In genomic region chr15:90030376-90030775, GRCh38 we compare ENCODE assay signal across 15 cellular contexts. TPM values are rescaled to one million over a fixed set of nuclear protein-coding genes. Genes with fewer than 3 reads are reported as not detected.
A peak's percentile ranks its signal among the peaks of the same experiment; 100 is the strongest.
DNase-seq lines count a peak whose midpoint lies in the region; ATAC-seq and TF ChIP-seq lines count a peak whose summit lies in the region.
"Had no signal": no experiment of that assay in that cellular context is flagged by ENCODE, and none has a peak within 500 bp of the region (broad histone marks: within the 10 kb centered on the region; RNA-seq: fewer than 3 reads in every experiment).

No MANE protein-coding gene starts in this region.

- peak overlapping the region; percentile 34 for H3K4me3 Mint-ChIP-seq in natural killer cell treated with Interleukin-12 subunit alpha and Interleukin-12 subunit beta and Interleukin-15 and Interleukin-18, amount 100 ng/mL, for 72 hours

- no peaks in the 10 kb centered on the region for H3K9me3 Mint-ChIP-seq in natural killer cell treated with Interleukin-12 subunit alpha and Interleukin-12 subunit beta and Interleukin-15 and Interleukin-18, amount 100 ng/mL, for 72 hours
- H3K9me3 Mint-ChIP-seq: activated B cell treated with CpG ODN at 0.5 μM for 24 hours; effector memory CD8-positive, alpha-beta T cell had no signal

- H3K4me3 ChIP-seq in ACC112 (ENCODE audit: low read depth, low read length) (no peak overlapping the region), HL-60 (replicated peaks; ENCODE audit: insufficient read depth, low read length) (no peak overlapping the region), coronary artery (no peak overlapping the region), mesendoderm (ENCODE audit: low read length) (no peak overlapping the region)

- H4K8ac ChIP-seq in mesendoderm (ENCODE audit: low read depth, low read length) = no peak overlapping the region

- no peak overlapping the region for H3K9ac ChIP-seq in mesendoderm (ENCODE audit: low read length)

- WGBS in mesendoderm (ENCODE audit: extremely low coverage, insufficient coverage, low lambda C conversion rate) = no CpG with 5 or more reads among the region's 8 CpGs

- in situ Hi-C loops in G401 (cut with HindIII; ENCODE audit: low sequenced_read_pairs) = no loop called here

- H3K36me3 Mint-ChIP-seq in natural killer cell treated with Interleukin-12 subunit alpha and Interleukin-12 subunit beta and Interleukin-15 and Interleukin-18, amount 100 ng/mL, for 72 hours = no peaks in the 10 kb centered on the region

- DNase-seq in HL-60 (ENCODE audit: low read depth in 1 of 2, low spot score in 1 of 2) (no peak), coronary artery (ENCODE audit: low spot score) (peak; percentile 40), NCI-H1436 treated with DMSO at 0.1 percent for 48 hours (lab: John Stamatoyannopoulos, UW) (no peak), hypothalamus (lab: John Stamatoyannopoulos, UW) (no peak), mesendoderm (no peak), G401 (ENCODE audit: low spot score) (no peak)
- no peak for DNase-seq in natural killer cell treated with Interleukin-12 subunit alpha and Interleukin-12 subunit beta and Interleukin-15 and Interleukin-18, amount 100 ng/mL, for 72 hours (ENCODE audit: low spot score)
- DNase-seq: activated B cell treated with CpG ODN at 0.5 μM for 24 hours; activated CD8-positive, alpha-beta memory T cell treated with anti-CD3 and anti-CD28 coated beads for 24 hours; central memory CD4-positive, alpha-beta T cell; effector memory CD8-positive, alpha-beta T cell; NCI-H2029 treated with DMSO at 0.1 percent for 48 hours; stimulated activated naive CD4-positive, alpha-beta T cell; trophoblast cell had no signal

- H3K36me3 ChIP-seq in ACC112 (ENCODE audit: insufficient read depth, low read length) (0 out of 2 replicates have a peak, but pooled peaks cover 3% of the 10 kb centered on the region), mesendoderm (ENCODE audit: control insufficient read depth, insufficient read depth, low read length) (peaks cover 1% of the 10 kb centered on the region)

- ATAC-seq in natural killer cell treated with Interleukin-12 subunit alpha and Interleukin-12 subunit beta and Interleukin-15 and Interleukin-18, amount 100 ng/mL, for 72 hours = no peak
- ATAC-seq: effector memory CD8-positive, alpha-beta T cell had no signal

- H3K56ac ChIP-seq in mesendoderm (ENCODE audit: low read length) = no peak overlapping the region

- H3K27ac ChIP-seq in ACC112 (ENCODE audit: low read depth, low read length) = peak overlapping the region; percentile 88
- H3K27ac ChIP-seq in HL-60 (replicated peaks) = peak overlapping the region; percentile 86
- H3K27ac ChIP-seq in coronary artery = no peak overlapping the region
- H3K27ac ChIP-seq in mesendoderm (ENCODE audit: low read depth, low read length) = no peak overlapping the region

- H3K79me1 ChIP-seq in mesendoderm (ENCODE audit: low read length) = peaks cover 27% of the 10 kb centered on the region

- H3K79me2 ChIP-seq in ACC112 (ENCODE audit: control insufficient read depth, insufficient read depth, low read length, unreplicated experiment) (peaks cover 25% of the 10 kb centered on the region), mesendoderm (ENCODE audit: control insufficient read depth, insufficient read depth, low read length) (peaks cover 29% of the 10 kb centered on the region)

- no peak overlapping the region for H2BK5ac ChIP-seq in mesendoderm (ENCODE audit: low read length)

- peak overlapping the region; percentile 57 to 80 for H3K27ac Mint-ChIP-seq in natural killer cell treated with Interleukin-12 subunit alpha and Interleukin-12 subunit beta and Interleukin-15 and Interleukin-18, amount 100 ng/mL, for 72 hours

- no peak overlapping the region for H2BK15ac ChIP-seq in mesendoderm (replicated peaks; ENCODE audit: low read depth)

- no peaks in the 10 kb centered on the region for H3K27me3 ChIP-seq in ACC112 (ENCODE audit: insufficient read depth, low read length)
- H3K27me3 ChIP-seq in HL-60 (ENCODE audit: insufficient read depth, poor library complexity, severe bottlenecking) = no peaks in the 10 kb centered on the region
- no peaks in the 10 kb centered on the region for H3K27me3 ChIP-seq in mesendoderm (ENCODE audit: insufficient read depth, low read length, poor library complexity)

- peaks cover 46 to 47% of the 10 kb centered on the region in 2 donors for H3K4me1 Mint-ChIP-seq in natural killer cell treated with Interleukin-12 subunit alpha and Interleukin-12 subunit beta and Interleukin-15 and Interleukin-18, amount 100 ng/mL, for 72 hours (ENCODE audit: low read depth in 2 of 2)

- TF ChIP-seq CTCF in HL-60 (IDR thresholded peaks at IDR 0.05; ENCODE audit: insufficient read depth, low read length) = no peak
- TF ChIP-seq CTCF in coronary artery (IDR thresholded peaks at IDR 0.05) = no peak

- H3K23ac ChIP-seq in mesendoderm (ENCODE audit: low read length) = no peak overlapping the region

- no peak overlapping the region for H2AK5ac ChIP-seq in mesendoderm (ENCODE audit: low read length)

- H3K4me2 ChIP-seq in mesendoderm (ENCODE audit: low read length) = no peak overlapping the region

- no peaks in the 10 kb centered on the region for H3K27me3 Mint-ChIP-seq in natural killer cell treated with Interleukin-12 subunit alpha and Interleukin-12 subunit beta and Interleukin-15 and Interleukin-18, amount 100 ng/mL, for 72 hours
- H3K27me3 Mint-ChIP-seq: activated B cell treated with CpG ODN at 0.5 μM for 24 hours; effector memory CD8-positive, alpha-beta T cell had no signal

- no peak overlapping the region for H3K18ac ChIP-seq in mesendoderm (ENCODE audit: low read length)

- no peak overlapping the region for H4K5ac ChIP-seq in mesendoderm (ENCODE audit: low read length)

- peaks cover 42% of the 10 kb centered on the region for H3K4me1 ChIP-seq in ACC112 (ENCODE audit: control insufficient read depth, insufficient read depth, low read length, unreplicated experiment)
- H3K4me1 ChIP-seq in mesendoderm (ENCODE audit: control insufficient read depth, low read depth, low read length) = peaks cover 17% of the 10 kb centered on the region

- no peak overlapping the region for H3K4ac ChIP-seq in mesendoderm (ENCODE audit: low read depth, low read length)

- H2BK120ac ChIP-seq in mesendoderm (ENCODE audit: low read depth, low read length) = no peak overlapping the region

- no peak overlapping the region for H2AFZ ChIP-seq in ACC112 (ENCODE audit: low read length, unreplicated experiment)

RNA-seq across cellular contexts. Expression of gene ZNF710, which starts 29.3 kb away (rescaled TPM):
- 10 to 100 TPM; 26.6 to 32.6 TPM for total RNA-seq in natural killer cell treated with Interleukin-12 subunit alpha and Interleukin-12 subunit beta and Interleukin-15 and Interleukin-18, amount 100 ng/mL, for 72 hours
- polyA plus RNA-seq in mesendoderm (2013, experiment 1 of 2) = 51.0 TPM
- polyA plus RNA-seq in mesendoderm (2013, experiment 2 of 2) = 54.6 TPM
- total RNA-seq in G401 (2014; rRNA removed; shearing (Covaris generic)) = 7.6 and 9.0 TPM in 2 replicates

Comparison
In these comparisons a context has a peak if more than half of its experiments do, and no peak if none do; other contexts are left out.
1. H3K27ac ChIP-seq: peak in ACC112 (single experiment) and HL-60 (single experiment); none in coronary artery (0 of 2) and mesendoderm (single experiment).